In the genomic region with DNA sequence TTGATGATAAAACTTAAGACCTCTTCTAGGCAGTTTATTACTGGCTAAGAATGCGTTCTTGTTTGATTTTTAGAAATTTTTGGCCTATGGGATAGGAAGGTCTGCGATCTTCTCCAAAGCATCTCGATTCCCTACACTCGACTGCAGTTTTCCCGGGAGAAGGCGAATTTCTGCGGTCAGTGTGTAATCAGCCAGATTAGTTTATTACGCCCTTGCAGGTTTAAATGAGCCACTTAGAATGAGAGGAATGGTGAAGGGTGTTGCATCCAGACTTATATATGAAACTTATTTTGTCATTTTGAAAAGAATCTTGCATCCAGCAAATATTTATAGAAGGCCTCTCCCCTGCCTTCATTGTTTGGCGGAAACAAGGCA, we compare ENCODE assay signal across 9 cellular contexts. TPM values are rescaled to one million over a fixed set of nuclear protein-coding genes. Genes with fewer than 3 reads are reported as not detected.
DNase-seq lines count a peak whose midpoint lies in the region; ATAC-seq, FAIRE-seq and TF ChIP-seq lines count a peak whose summit lies in the region.
"Had no signal": no experiment of that assay in that cellular context is flagged by ENCODE, and none has a peak within 500 bp of the region (broad histone marks: within the 10 kb centered on the region; RNA-seq: fewer than 3 reads in every experiment).

No MANE protein-coding gene starts in this region.

- no peaks in the 10 kb centered on the region for H3K9me3 ChIP-seq in kidney (ENCODE audit: control insufficient read depth in 1 of 2, low read length in 2 of 2)

- no peaks in the 10 kb centered on the region for H3K9me3 Mint-ChIP-seq in activated CD4-positive, alpha-beta T cell treated with anti-CD3 and anti-CD28 coated beads for 36 hours (ENCODE audit: low read depth)
- no peaks in the 10 kb centered on the region for H3K9me3 Mint-ChIP-seq in activated naive CD8-positive, alpha-beta T cell treated with anti-CD3 and anti-CD28 coated beads for 36 hours

- peaks cover 4 to 5% of the 10 kb centered on the region in 2 donors for H3K4me1 ChIP-seq in kidney (ENCODE audit: control insufficient read depth in 1 of 2, insufficient read depth in 1 of 2, low read depth in 1 of 2, low read length in 2 of 2)

- no peaks in the 10 kb centered on the region for H3K36me3 ChIP-seq in kidney (ENCODE audit: control insufficient read depth in 1 of 2, insufficient read depth in 2 of 2, low read length in 2 of 2)

- H3K4me3 ChIP-seq in kidney (ENCODE audit: low read length in 2 of 2): peak overlapping the region; percentile 83 to 93

- H3K27ac ChIP-seq in kidney (ENCODE audit: low read depth in 2 of 2, low read length in 2 of 2) (peak overlapping the region in 1 of 2 donors; percentile 76), temporal lobe (ENCODE audit: low read depth, low read length) (peak overlapping the region; percentile 86)

- intact Hi-C loops in activated CD4-positive, alpha-beta T cell treated with anti-CD3 and anti-CD28 coated beads for 36 hours (cut with DNase I, micrococcal nuclease): loop anchor here (2.0 to 5.0 kb wide), 3 partner anchors 43 to 471 kb away; a partner anchor contains a TSS
- intact Hi-C loops in kidney (cut with DNase I): no loop called here

- no peak for ATAC-seq in activated CD4-positive, alpha-beta T cell treated with anti-CD3 and anti-CD28 coated beads for 36 hours
- ATAC-seq in GM19023 (IDR thresholded peaks at IDR 0.05; ENCODE audit: unreplicated experiment): no peak
- ATAC-seq in GM21390 (IDR thresholded peaks at IDR 0.05; ENCODE audit: unreplicated experiment): no peak
- ATAC-seq in GM18505 (IDR thresholded peaks at IDR 0.05; ENCODE audit: unreplicated experiment): no peak

- no peak for FAIRE-seq in kidney (lab: Jason Lieb, UNC)

- CTCF ChIA-PET in activated CD4-positive, alpha-beta T cell treated with anti-CD3 and anti-CD28 coated beads for 36 hours (lab: Charles Lee): interaction anchor here (1.1 to 2.2 kb wide), 2 partner anchors 10 to 180 kb away, joined by 3 to 11 read pairs; no protein-coding TSS in a partner anchor

- TF ChIP-seq CTCF in kidney (IDR thresholded peaks at IDR 0.05; ENCODE audit: borderline replicate concordance, extremely low read depth, insufficient read depth): no peak

- H3K36me3 Mint-ChIP-seq in activated CD4-positive, alpha-beta T cell treated with anti-CD3 and anti-CD28 coated beads for 36 hours (ENCODE audit: low read depth): peaks cover 40% of the 10 kb centered on the region
- peaks cover 31% of the 10 kb centered on the region for H3K36me3 Mint-ChIP-seq in activated naive CD8-positive, alpha-beta T cell treated with anti-CD3 and anti-CD28 coated beads for 36 hours

- H3K4me3 Mint-ChIP-seq in activated CD4-positive, alpha-beta T cell treated with anti-CD3 and anti-CD28 coated beads for 36 hours: peak overlapping the region; percentile 99
- peak overlapping the region; percentile 100 for H3K4me3 Mint-ChIP-seq in activated naive CD8-positive, alpha-beta T cell treated with anti-CD3 and anti-CD28 coated beads for 36 hours

- peaks cover 49% of the 10 kb centered on the region for H3K4me1 Mint-ChIP-seq in activated CD4-positive, alpha-beta T cell treated with anti-CD3 and anti-CD28 coated beads for 36 hours
- peaks cover 42% of the 10 kb centered on the region for H3K4me1 Mint-ChIP-seq in activated naive CD8-positive, alpha-beta T cell treated with anti-CD3 and anti-CD28 coated beads for 36 hours

- TF ChIP-seq POLR2A in GM18505 (IDR thresholded peaks at IDR 0.05; ENCODE audit: borderline replicate concordance, extremely low read depth, insufficient read depth, insufficient read length): no peak

- H3K9ac ChIP-seq in kidney (ENCODE audit: low read length in 2 of 2): peak overlapping the region in 1 of 2 donors; percentile 83

- no peak for DNase-seq in activated CD4-positive, alpha-beta T cell treated with anti-CD3 and anti-CD28 coated beads for 36 hours
- no peak for DNase-seq in activated CD4-positive, alpha-beta T cell treated with anti-CD3 and anti-CD28 coated beads, Interleukin-2, amount 50 U/mL, for 48 hours
- no peak for DNase-seq in activated naive CD8-positive, alpha-beta T cell treated with anti-CD3 and anti-CD28 coated beads for 36 hours
- no peak for DNase-seq in kidney
- DNase-seq: NCI-H1048 had no signal

- peak overlapping the region; percentile 99 for H3K27ac Mint-ChIP-seq in activated CD4-positive, alpha-beta T cell treated with anti-CD3 and anti-CD28 coated beads for 36 hours
- H3K27ac Mint-ChIP-seq in activated naive CD8-positive, alpha-beta T cell treated with anti-CD3 and anti-CD28 coated beads for 36 hours: peak overlapping the region; percentile 100

- POLR2A ChIA-PET in activated CD4-positive, alpha-beta T cell treated with anti-CD3 and anti-CD28 coated beads for 36 hours (lab: Charles Lee): interaction anchor here (0.7 kb wide), 1 partner anchor 1043 kb away, joined by 3 read pairs; no protein-coding TSS in a partner anchor

- peaks cover 5% of the 10 kb centered on the region for H3K27me3 Mint-ChIP-seq in activated CD4-positive, alpha-beta T cell treated with anti-CD3 and anti-CD28 coated beads for 36 hours
- H3K27me3 Mint-ChIP-seq in activated naive CD8-positive, alpha-beta T cell treated with anti-CD3 and anti-CD28 coated beads for 36 hours: peaks cover 10% of the 10 kb centered on the region

RNA-seq across cellular contexts. Expression of a gene that starts 1.2 kb away (rescaled TPM):
- total RNA-seq in activated CD4-positive, alpha-beta T cell treated with anti-CD3 and anti-CD28 coated beads for 36 hours: 10 to 100 TPM; 59.6 to 77.0 TPM
- total RNA-seq in activated naive CD8-positive, alpha-beta T cell treated with anti-CD3 and anti-CD28 coated beads for 36 hours: 100 to 1,000 TPM in 1 of 2 experiments, 10 to 100 TPM in 1; 87.5 to 105 TPM
- 42.4 TPM for total RNA-seq in kidney
- 11.2 TPM for polyA plus RNA-seq in kidney (ENCODE audit: insufficient read depth, low read depth, low replicate concordance)
- total RNA-seq in temporal lobe: 11.1 TPM
